In the genomic region with DNA sequence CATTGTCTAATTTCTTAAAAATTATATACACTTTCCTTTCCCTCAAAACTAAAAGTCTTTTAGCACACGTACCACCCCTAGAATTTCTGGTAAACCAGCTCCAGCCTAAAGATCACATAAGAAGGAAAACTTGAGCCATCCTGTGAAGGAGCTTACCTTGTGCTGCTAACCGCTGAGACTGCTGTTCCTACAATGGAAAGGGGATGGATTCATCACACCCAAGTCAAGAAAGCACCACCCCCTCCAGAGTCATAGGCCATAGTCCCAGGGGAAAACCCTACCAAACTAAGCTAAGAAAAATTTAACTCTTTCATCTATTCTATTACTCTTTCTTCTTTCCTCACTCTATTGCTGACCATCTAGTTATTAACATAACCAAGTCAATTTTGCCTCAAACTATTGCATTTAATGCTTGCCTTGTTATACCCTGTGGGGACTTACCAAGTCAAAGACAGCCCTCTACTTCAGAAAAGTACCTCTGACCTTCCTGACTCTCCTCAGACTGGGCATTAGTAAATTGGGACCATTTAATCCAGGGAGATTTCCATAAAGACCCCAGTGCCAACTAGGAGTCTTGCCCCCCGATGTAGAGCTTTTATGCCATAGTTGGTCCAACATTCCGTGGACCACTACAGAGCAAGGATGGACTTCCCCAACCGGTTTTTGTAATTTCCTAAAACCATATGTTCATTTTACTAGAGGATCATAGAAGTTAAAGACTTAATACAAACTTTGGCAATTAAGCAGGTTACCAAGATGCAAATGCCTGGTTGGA, we compare ENCODE assay signal across 1 cellular context.
TF ChIP-seq lines count a peak whose summit lies in the region.
"Not testable (repeated sequence)": the region's sequence is repeated elsewhere in the genome, so short reads cannot be mapped to it uniquely, and the experiment has no call there.

No MANE protein-coding gene starts in this region.

TF ChIP-seq in HepG2, 621 proteins besides CTCF, POLR2A, EP300 and RAD21 (continued from another document and continues in another):
- TF ChIP-seq, protein P1, sequence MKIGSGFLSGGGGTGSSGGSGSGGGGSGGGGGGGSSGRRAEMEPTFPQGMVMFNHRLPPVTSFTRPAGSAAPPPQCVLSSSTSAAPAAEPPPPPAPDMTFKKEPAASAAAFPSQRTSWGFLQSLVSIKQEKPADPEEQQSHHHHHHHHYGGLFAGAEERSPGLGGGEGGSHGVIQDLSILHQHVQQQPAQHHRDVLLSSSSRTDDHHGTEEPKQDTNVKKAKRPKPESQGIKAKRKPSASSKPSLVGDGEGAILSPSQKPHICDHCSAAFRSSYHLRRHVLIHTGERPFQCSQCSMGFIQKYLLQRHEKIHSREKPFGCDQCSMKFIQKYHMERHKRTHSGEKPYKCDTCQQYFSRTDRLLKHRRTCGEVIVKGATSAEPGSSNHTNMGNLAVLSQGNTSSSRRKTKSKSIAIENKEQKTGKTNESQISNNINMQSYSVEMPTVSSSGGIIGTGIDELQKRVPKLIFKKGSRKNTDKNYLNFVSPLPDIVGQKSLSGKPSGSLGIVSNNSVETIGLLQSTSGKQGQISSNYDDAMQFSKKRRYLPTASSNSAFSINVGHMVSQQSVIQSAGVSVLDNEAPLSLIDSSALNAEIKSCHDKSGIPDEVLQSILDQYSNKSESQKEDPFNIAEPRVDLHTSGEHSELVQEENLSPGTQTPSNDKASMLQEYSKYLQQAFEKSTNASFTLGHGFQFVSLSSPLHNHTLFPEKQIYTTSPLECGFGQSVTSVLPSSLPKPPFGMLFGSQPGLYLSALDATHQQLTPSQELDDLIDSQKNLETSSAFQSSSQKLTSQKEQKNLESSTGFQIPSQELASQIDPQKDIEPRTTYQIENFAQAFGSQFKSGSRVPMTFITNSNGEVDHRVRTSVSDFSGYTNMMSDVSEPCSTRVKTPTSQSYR (CRISPR knock-in tag; IDR thresholded peaks at IDR 0.05; ENCODE audit: borderline replicate concordance), result peak; percentile 55; the same call in 1 of the 2 replicates
- TF ChIP-seq ZFP37 (CRISPR knock-in tag; IDR thresholded peaks at IDR 0.05; ENCODE audit: borderline replicate concordance) (peak; percentile 70), ERF (CRISPR knock-in tag; IDR thresholded peaks at IDR 0.05) (peak; percentile 82), FOXK1 (CRISPR knock-in tag; IDR thresholded peaks at IDR 0.05; ENCODE audit: borderline replicate concordance, low read depth) (peak; percentile 58; the same call in 1 of the 2 replicates), NFKBIZ (CRISPR knock-in tag; IDR thresholded peaks at IDR 0.05) (peak; percentile 93; the same call in 1 of the 2 replicates), POLR2G (IDR thresholded peaks at IDR 0.05; ENCODE audit: low read depth, low read length) (peak; percentile 75), ZBTB38 (CRISPR knock-in tag; IDR thresholded peaks at IDR 0.05) (peak; percentile 46; the same call in 1 of the 2 replicates), ZNF644 (CRISPR knock-in tag; IDR thresholded peaks at IDR 0.05; ENCODE audit: low read depth) (peak; percentile 75; the same call in 1 of the 2 replicates), ETV5 (CRISPR knock-in tag; IDR thresholded peaks at IDR 0.05; ENCODE audit: borderline replicate concordance) (0 out of 2 replicates have a peak, but pooled peaks have one; percentile 20), PHF8 (CRISPR knock-in tag; IDR thresholded peaks at IDR 0.05) (peak; percentile 43), RXRB (CRISPR knock-in tag; IDR thresholded peaks at IDR 0.05; ENCODE audit: borderline replicate concordance) (peak; percentile 56; the same call in 1 of the 2 replicates), SMAD3 (CRISPR knock-in tag; IDR thresholded peaks at IDR 0.05) (peak; percentile 41), STAG1 (CRISPR knock-in tag; IDR thresholded peaks at IDR 0.05) (peak; percentile 18; the same call in 1 of the 2 replicates), MED1 (CRISPR knock-in tag; IDR thresholded peaks at IDR 0.05) (peak; percentile 93), GATA4 (IDR thresholded peaks at IDR 0.05; ENCODE audit: borderline replicate concordance, low read depth) (peak; percentile 62; the same call in 1 of the 2 replicates), SNAPC2 (CRISPR knock-in tag; IDR thresholded peaks at IDR 0.05) (peak; percentile 25; the same call in 1 of the 2 replicates), SNAI1 (CRISPR knock-in tag; IDR thresholded peaks at IDR 0.05; ENCODE audit: borderline replicate concordance) (0 out of 2 replicates have a peak, but pooled peaks have one; percentile 61), CREB1 (CRISPR knock-in tag; IDR thresholded peaks at IDR 0.05) (0 out of 2 replicates have a peak, but pooled peaks have one; percentile 48), ZFY (CRISPR knock-in tag; IDR thresholded peaks at IDR 0.05) (peak; percentile 20; the same call in 1 of the 2 replicates), ZBTB7B (CRISPR knock-in tag; IDR thresholded peaks at IDR 0.05) (peak; percentile 17; the same call in 1 of the 2 replicates), SAP130 (CRISPR knock-in tag; IDR thresholded peaks at IDR 0.05; ENCODE audit: low read depth) (peak; percentile 93), CCDC6 (CRISPR knock-in tag; IDR thresholded peaks at IDR 0.05) (0 out of 2 replicates have a peak, but pooled peaks have one; percentile 30), ZKSCAN8 (CRISPR knock-in tag; IDR thresholded peaks at IDR 0.05; ENCODE audit: borderline replicate concordance) (peak; percentile 62; the same call in 1 of the 2 replicates), POGZ (CRISPR knock-in tag; IDR thresholded peaks at IDR 0.05) (peak; percentile 50), NR2F2 (IDR thresholded peaks at IDR 0.05; ENCODE audit: borderline replicate concordance, low read depth) (0 out of 2 replicates have a peak, but pooled peaks have one; percentile 15), CREM (IDR thresholded peaks at IDR 0.05) (peak; percentile 56; the same call in 1 of the 2 replicates), MEIS2 (CRISPR knock-in tag; IDR thresholded peaks at IDR 0.05) (0 out of 2 replicates have a peak, but pooled peaks have one; percentile 53), PAF1 (CRISPR knock-in tag; IDR thresholded peaks at IDR 0.05) (peak; percentile 60; the same call in 1 of the 2 replicates), ZNF136 (CRISPR knock-in tag; IDR thresholded peaks at IDR 0.05; ENCODE audit: low read depth) (peak; percentile 60; the same call in 1 of the 2 replicates), CBX5 (CRISPR knock-in tag; IDR thresholded peaks at IDR 0.05; ENCODE audit: borderline replicate concordance) (peak; percentile 43; the same call in 1 of the 2 replicates), SP5 (CRISPR knock-in tag; IDR thresholded peaks at IDR 0.05; ENCODE audit: borderline replicate concordance, low read depth) (0 out of 2 replicates have a peak, but pooled peaks have one; percentile 44), ZMYM4 (CRISPR knock-in tag; IDR thresholded peaks at IDR 0.05) (peak; percentile 65)
- TF ChIP-seq, protein P2, sequence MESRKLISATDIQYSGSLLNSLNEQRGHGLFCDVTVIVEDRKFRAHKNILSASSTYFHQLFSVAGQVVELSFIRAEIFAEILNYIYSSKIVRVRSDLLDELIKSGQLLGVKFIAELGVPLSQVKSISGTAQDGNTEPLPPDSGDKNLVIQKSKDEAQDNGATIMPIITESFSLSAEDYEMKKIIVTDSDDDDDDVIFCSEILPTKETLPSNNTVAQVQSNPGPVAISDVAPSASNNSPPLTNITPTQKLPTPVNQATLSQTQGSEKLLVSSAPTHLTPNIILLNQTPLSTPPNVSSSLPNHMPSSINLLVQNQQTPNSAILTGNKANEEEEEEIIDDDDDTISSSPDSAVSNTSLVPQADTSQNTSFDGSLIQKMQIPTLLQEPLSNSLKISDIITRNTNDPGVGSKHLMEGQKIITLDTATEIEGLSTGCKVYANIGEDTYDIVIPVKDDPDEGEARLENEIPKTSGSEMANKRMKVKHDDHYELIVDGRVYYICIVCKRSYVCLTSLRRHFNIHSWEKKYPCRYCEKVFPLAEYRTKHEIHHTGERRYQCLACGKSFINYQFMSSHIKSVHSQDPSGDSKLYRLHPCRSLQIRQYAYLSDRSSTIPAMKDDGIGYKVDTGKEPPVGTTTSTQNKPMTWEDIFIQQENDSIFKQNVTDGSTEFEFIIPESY (CRISPR knock-in tag; IDR thresholded peaks at IDR 0.05), result peak; percentile 63; the same call in 1 of the 2 replicates
- TF ChIP-seq, protein P3, sequence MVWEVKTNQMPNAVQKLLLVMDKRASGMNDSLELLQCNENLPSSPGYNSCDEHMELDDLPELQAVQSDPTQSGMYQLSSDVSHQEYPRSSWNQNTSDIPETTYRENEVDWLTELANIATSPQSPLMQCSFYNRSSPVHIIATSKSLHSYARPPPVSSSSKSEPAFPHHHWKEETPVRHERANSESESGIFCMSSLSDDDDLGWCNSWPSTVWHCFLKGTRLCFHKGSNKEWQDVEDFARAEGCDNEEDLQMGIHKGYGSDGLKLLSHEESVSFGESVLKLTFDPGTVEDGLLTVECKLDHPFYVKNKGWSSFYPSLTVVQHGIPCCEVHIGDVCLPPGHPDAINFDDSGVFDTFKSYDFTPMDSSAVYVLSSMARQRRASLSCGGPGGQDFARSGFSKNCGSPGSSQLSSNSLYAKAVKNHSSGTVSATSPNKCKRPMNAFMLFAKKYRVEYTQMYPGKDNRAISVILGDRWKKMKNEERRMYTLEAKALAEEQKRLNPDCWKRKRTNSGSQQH (CRISPR knock-in tag; IDR thresholded peaks at IDR 0.05; ENCODE audit: low read depth), result peak; percentile 80; the same call in 1 of the 2 replicates
- TF ChIP-seq, protein P4, sequence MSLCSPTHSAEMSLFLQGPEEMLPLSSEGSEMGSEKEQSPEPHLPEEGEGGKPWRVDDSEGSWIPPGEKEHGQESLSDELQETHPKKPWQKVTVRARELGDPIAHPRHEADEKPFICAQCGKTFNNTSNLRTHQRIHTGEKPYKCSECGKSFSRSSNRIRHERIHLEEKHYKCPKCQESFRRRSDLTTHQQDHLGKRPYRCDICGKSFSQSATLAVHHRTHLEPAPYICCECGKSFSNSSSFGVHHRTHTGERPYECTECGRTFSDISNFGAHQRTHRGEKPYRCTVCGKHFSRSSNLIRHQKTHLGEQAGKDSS (CRISPR knock-in tag; IDR thresholded peaks at IDR 0.05; ENCODE audit: borderline replicate concordance, low read depth), result 0 out of 2 replicates have a peak, but pooled peaks have one; percentile 12
- TF ChIP-seq, protein P5, sequence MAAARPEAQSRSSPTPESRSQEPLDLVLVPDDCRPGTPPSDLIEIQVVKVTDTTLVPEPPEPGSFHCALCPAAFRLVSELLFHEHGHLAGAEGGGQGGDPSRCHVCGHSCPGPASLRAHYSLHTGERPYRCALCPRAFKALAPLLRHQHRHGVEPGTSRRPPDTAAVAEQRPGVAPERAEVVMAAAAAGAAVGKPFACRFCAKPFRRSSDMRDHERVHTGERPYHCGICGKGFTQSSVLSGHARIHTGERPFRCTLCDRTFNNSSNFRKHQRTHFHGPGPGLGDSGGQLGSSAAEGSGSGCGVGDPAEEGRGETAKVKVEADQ (CRISPR knock-in tag; IDR thresholded peaks at IDR 0.05; ENCODE audit: borderline replicate concordance), result 0 out of 2 replicates have a peak, but pooled peaks have one; percentile 25
- TF ChIP-seq CREB1 (IDR thresholded peaks at IDR 0.05); CREM (CRISPR knock-in tag; IDR thresholded peaks at IDR 0.05): not testable (repeated sequence)
- TF ChIP-seq, protein P6, sequence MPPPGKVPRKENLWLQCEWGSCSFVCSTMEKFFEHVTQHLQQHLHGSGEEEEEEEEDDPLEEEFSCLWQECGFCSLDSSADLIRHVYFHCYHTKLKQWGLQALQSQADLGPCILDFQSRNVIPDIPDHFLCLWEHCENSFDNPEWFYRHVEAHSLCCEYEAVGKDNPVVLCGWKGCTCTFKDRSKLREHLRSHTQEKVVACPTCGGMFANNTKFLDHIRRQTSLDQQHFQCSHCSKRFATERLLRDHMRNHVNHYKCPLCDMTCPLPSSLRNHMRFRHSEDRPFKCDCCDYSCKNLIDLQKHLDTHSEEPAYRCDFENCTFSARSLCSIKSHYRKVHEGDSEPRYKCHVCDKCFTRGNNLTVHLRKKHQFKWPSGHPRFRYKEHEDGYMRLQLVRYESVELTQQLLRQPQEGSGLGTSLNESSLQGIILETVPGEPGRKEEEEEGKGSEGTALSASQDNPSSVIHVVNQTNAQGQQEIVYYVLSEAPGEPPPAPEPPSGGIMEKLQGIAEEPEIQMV (CRISPR knock-in tag; IDR thresholded peaks at IDR 0.05; ENCODE audit: low read depth), result peak; percentile 32; the same call in 1 of the 2 replicates
- TF ChIP-seq, protein P7, sequence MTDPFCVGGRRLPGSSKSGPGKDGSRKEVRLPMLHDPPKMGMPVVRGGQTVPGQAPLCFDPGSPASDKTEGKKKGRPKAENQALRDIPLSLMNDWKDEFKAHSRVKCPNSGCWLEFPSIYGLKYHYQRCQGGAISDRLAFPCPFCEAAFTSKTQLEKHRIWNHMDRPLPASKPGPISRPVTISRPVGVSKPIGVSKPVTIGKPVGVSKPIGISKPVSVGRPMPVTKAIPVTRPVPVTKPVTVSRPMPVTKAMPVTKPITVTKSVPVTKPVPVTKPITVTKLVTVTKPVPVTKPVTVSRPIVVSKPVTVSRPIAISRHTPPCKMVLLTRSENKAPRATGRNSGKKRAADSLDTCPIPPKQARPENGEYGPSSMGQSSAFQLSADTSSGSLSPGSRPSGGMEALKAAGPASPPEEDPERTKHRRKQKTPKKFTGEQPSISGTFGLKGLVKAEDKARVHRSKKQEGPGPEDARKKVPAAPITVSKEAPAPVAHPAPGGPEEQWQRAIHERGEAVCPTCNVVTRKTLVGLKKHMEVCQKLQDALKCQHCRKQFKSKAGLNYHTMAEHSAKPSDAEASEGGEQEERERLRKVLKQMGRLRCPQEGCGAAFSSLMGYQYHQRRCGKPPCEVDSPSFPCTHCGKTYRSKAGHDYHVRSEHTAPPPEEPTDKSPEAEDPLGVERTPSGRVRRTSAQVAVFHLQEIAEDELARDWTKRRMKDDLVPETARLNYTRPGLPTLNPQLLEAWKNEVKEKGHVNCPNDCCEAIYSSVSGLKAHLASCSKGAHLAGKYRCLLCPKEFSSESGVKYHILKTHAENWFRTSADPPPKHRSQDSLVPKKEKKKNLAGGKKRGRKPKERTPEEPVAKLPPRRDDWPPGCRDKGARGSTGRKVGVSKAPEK (CRISPR knock-in tag; IDR thresholded peaks at IDR 0.05; ENCODE audit: borderline replicate concordance), result 0 out of 2 replicates have a peak, but pooled peaks have one; percentile 74
- TF ChIP-seq, protein P8, sequence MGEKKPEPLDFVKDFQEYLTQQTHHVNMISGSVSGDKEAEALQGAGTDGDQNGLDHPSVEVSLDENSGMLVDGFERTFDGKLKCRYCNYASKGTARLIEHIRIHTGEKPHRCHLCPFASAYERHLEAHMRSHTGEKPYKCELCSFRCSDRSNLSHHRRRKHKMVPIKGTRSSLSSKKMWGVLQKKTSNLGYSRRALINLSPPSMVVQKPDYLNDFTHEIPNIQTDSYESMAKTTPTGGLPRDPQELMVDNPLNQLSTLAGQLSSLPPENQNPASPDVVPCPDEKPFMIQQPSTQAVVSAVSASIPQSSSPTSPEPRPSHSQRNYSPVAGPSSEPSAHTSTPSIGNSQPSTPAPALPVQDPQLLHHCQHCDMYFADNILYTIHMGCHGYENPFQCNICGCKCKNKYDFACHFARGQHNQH (CRISPR knock-in tag; IDR thresholded peaks at IDR 0.05), result peak; percentile 71; the same call in 1 of the 2 replicates
- TF ChIP-seq, protein P9, sequence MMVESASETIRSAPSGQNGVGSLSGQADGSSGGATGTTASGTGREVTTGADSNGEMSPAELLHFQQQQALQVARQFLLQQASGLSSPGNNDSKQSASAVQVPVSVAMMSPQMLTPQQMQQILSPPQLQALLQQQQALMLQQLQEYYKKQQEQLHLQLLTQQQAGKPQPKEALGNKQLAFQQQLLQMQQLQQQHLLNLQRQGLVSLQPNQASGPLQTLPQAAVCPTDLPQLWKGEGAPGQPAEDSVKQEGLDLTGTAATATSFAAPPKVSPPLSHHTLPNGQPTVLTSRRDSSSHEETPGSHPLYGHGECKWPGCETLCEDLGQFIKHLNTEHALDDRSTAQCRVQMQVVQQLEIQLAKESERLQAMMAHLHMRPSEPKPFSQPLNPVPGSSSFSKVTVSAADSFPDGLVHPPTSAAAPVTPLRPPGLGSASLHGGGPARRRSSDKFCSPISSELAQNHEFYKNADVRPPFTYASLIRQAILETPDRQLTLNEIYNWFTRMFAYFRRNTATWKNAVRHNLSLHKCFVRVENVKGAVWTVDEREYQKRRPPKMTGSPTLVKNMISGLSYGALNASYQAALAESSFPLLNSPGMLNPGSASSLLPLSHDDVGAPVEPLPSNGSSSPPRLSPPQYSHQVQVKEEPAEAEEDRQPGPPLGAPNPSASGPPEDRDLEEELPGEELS (CRISPR knock-in tag; IDR thresholded peaks at IDR 0.05), result peak; percentile 50
